Comparison of ENCODE assay signal across 13 cellular contexts in the genomic region with DNA sequence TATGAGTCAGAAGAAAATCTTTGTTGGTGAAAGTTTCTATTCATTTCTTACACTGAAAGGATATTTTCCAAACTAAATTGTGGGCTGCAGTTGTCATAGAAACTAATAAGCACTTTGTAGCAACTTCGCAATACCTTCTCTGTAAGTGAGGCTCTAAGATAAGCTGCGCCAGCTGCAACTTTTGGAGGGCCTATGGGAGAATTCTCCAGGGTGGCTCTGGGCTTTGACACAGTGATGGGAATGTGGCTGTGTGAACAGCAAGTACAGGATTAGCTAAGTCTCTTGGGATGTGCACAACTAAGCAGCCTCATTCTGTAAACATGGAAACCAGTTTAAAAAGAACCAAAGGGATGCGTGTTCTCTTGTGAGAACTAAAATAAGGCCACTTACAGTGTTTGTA.
DNase-seq lines count a peak whose midpoint lies in the region; TF ChIP-seq lines count a peak whose summit lies in the region.
"Had no signal": no experiment of that assay in that cellular context is flagged by ENCODE, and none has a peak within 500 bp of the region (broad histone marks: within the 10 kb centered on the region; RNA-seq: fewer than 3 reads in every experiment).

No MANE protein-coding gene starts in this region.

- H3K9me3 ChIP-seq in right atrium auricular region (no peaks in the 10 kb centered on the region), testis (no peaks in the 10 kb centered on the region)
- H3K9me3 ChIP-seq: A549 had no signal

- WGBS in testis, 2 donors: 64 to 69% methylated on average over 3 of the region's 3 CpGs

- intact Hi-C loops in testis (cut with DNase I; ENCODE audit: low total_unique reads): no loop called here

- no peak for TF ChIP-seq POLR2A in testis (IDR thresholded peaks at IDR 0.05)

- no peak for TF ChIP-seq CTCF in cardiac fibroblast (IDR thresholded peaks at IDR 0.05; ENCODE audit: low read depth, low read length)
- no peak for TF ChIP-seq CTCF in right atrium auricular region (IDR thresholded peaks at IDR 0.05)
- TF ChIP-seq CTCF in testis (IDR thresholded peaks at IDR 0.05): no peak

- H3K27ac ChIP-seq in right atrium auricular region (no peak overlapping the region), testis (no peak overlapping the region)
- H3K27ac ChIP-seq: A549 had no signal

- DNase-seq in M059J (ENCODE audit: low read depth) (peak; percentile 35), cardiac fibroblast (ENCODE audit: low read depth in 2 of 2) (peak; percentile 25 to 31), right atrium auricular region (ENCODE audit: low spot score) (peak; percentile 61), stromal cell of bone marrow (ENCODE audit: low read depth) (peak; percentile 32), testis (no peak), NCI-H446 (lab: John Stamatoyannopoulos, UW) (no peak), NCI-H2107 (lab: John Stamatoyannopoulos, UW) (no peak)
- DNase-seq: Calu3, DMS79, NCI-H1048, SIG-M5 had no signal

- H3K4me3 ChIP-seq in cardiac fibroblast (replicated peaks in 1 of 2; ENCODE audit: low read depth in 2 of 2, low read length in 2 of 2) (no peak overlapping the region), right atrium auricular region (no peak overlapping the region), testis (no peak overlapping the region)
- H3K4me3 ChIP-seq: A549, GM12878 had no signal

- H3K27me3 ChIP-seq in right atrium auricular region (no peaks in the 10 kb centered on the region), testis (no peaks in the 10 kb centered on the region)

- H3K36me3 ChIP-seq in right atrium auricular region (no peaks in the 10 kb centered on the region), testis (ENCODE audit: low read depth, missing control alignments) (no peaks in the 10 kb centered on the region)

- H3K4me1 ChIP-seq in right atrium auricular region: no peaks in the 10 kb centered on the region
- no peaks in the 10 kb centered on the region for H3K4me1 ChIP-seq in testis
- H3K4me1 ChIP-seq: A549 had no signal

Comparison
In these comparisons a context has a peak if more than half of its experiments do, and no peak if none do; other contexts are left out.
1. DNase-seq: peak in M059J (single experiment), cardiac fibroblast (2 of 2), right atrium auricular region (single experiment) and stromal cell of bone marrow (single experiment); none in testis (single experiment), NCI-H446 (0 of 2) and NCI-H2107 (single experiment).